10 cellular contexts compared by ENCODE assay signal in the genomic region with DNA sequence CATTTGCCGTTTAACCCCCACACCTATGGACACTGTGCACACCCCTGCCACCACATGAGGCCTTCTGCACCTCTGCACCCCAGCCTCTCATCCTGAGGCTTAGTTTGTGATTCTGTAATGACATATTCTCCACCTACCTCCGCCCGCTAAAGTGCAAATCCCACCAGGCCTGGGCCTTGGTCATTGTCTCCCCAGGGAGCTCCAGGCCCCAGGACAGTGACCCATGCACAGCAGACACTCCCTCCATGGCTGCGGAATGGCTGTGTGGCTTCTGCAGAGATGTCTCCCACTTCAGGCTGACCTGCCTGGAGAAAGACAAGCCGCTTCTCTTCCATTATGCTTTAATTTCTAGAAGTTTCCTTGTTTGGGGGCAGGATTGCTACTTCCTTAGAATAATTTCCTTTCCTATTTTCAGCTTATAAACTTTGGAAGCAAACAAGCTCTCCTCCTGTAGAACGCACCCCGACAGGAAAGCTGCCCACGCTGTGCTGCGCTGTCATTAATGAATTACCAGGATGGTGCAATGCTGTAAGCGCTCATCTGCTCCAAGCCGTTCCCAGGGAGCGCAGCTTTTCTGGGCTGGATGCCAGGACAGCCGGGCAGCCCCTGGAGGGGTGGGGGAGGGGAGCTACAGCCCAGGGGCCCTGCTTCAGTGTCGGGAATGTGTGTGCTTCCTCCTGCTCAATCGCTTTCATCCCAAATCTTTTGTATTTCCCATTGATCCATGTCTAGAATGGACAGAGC.
DNase-seq lines count a peak whose midpoint lies in the region; ATAC-seq and TF ChIP-seq lines count a peak whose summit lies in the region.
"Had no signal": no experiment of that assay in that cellular context is flagged by ENCODE, and none has a peak within 500 bp of the region (broad histone marks: within the 10 kb centered on the region; RNA-seq: fewer than 3 reads in every experiment).

No MANE protein-coding gene starts in this region.

- DNase-seq in DMS153 treated with DMSO at 0.1 percent for 48 hours (lab: John Stamatoyannopoulos, UW; ENCODE audit: unreplicated experiment) (peak; percentile 92), NCI-H1694 treated with DMSO at 0.1 percent for 48 hours (lab: John Stamatoyannopoulos, UW) (peak; percentile 87), SW480 (ENCODE audit: low spot score) (peak; percentile 59), midbrain (lab: John Stamatoyannopoulos, UW) (peak; percentile 15), GM19240 (ENCODE audit: insufficient read length, low spot score) (no peak)

- ATAC-seq in GM18861 (IDR thresholded peaks at IDR 0.05; ENCODE audit: unreplicated experiment), result no peak
- ATAC-seq in GM18909 (IDR thresholded peaks at IDR 0.05; ENCODE audit: poor library complexity, unreplicated experiment), result no peak
- ATAC-seq in GM18505 (IDR thresholded peaks at IDR 0.05; ENCODE audit: unreplicated experiment), result no peak
- ATAC-seq: HCT116, Panc1 had no signal

- no peak for TF ChIP-seq POLR2A in GM18505 (IDR thresholded peaks at IDR 0.05; ENCODE audit: borderline replicate concordance, extremely low read depth, insufficient read depth, insufficient read length)
